ENCODE assay signal across 8 cellular contexts in genomic region chr19:30222428-30222873, GRCh38.
A peak's percentile ranks its signal among the peaks of the same experiment; 100 is the strongest.
DNase-seq lines count a peak whose midpoint lies in the region; ATAC-seq and TF ChIP-seq lines count a peak whose summit lies in the region.

No MANE protein-coding gene starts in this region.

- peaks cover 0 to 22% of the 10 kb centered on the region in 2 donors for H3K27me3 ChIP-seq in body of pancreas

- H3K4me3 ChIP-seq in AG09309 (ENCODE audit: control insufficient read depth, low read depth, low read length) (no peak overlapping the region), body of pancreas (no peak overlapping the region)

- no peak for DNase-seq in AG09309 (ENCODE audit: low read depth)
- peak; percentile 76 for DNase-seq in GM20000 (ENCODE audit: low spot score)
- peak in 2 of 4 donors; percentile 25 to 35 for DNase-seq in body of pancreas
- no peak for DNase-seq in left lobe of liver (ENCODE audit: low spot score)
- no peak for DNase-seq in CD1c-positive myeloid dendritic cell (ENCODE audit: extremely low spot score)
- DNase-seq in NCI-H345 (lab: John Stamatoyannopoulos, UW), result no peak
- no peak for DNase-seq in EL

- WGBS in body of pancreas, 2 donors, result 4% methylated on average over 10 to 39 of the region's 39 CpGs

- intact Hi-C loops in body of pancreas (cut with DNase I), result no loop called here

- ATAC-seq in body of pancreas (no peak), left lobe of liver (peak; percentile 61), GM19397 (IDR thresholded peaks at IDR 0.05; ENCODE audit: unreplicated experiment) (no peak)

- H3K4me1 ChIP-seq in body of pancreas, result peaks cover 32% of the 10 kb centered on the region

- no peak overlapping the region for H3K27ac ChIP-seq in body of pancreas

- TF ChIP-seq POLR2A in body of pancreas (IDR thresholded peaks at IDR 0.05), result no peak

- H3K36me3 ChIP-seq in body of pancreas (replicated peaks in 1 of 2; ENCODE audit: insufficient read depth in 1 of 2, low read depth in 2 of 2), result no peaks in the 10 kb centered on the region

- TF ChIP-seq CTCF in AG09309 (IDR thresholded peaks at IDR 0.05; ENCODE audit: control insufficient read depth, insufficient read depth, low read depth, low read length, missing control alignments), result peak; percentile 42
- peak; percentile 34 for TF ChIP-seq CTCF in GM20000 (IDR thresholded peaks at IDR 0.05; ENCODE audit: extremely low read depth, missing control alignments)
- TF ChIP-seq CTCF in body of pancreas (IDR thresholded peaks at IDR 0.05), result peak; percentile 32 to 66 (median 43)

- no peaks in the 10 kb centered on the region for H3K9me3 ChIP-seq in body of pancreas
